Comparison of ENCODE assay signal across 8 cellular contexts in genomic region chr7:139034855-139035587, GRCh38. TPM values are rescaled to one million over a fixed set of nuclear protein-coding genes. Genes with fewer than 3 reads are reported as not detected.
DNase-seq lines count a peak whose midpoint lies in the region; ATAC-seq, FAIRE-seq and TF ChIP-seq lines count a peak whose summit lies in the region.

No MANE protein-coding gene starts in this region.

- no peaks in the 10 kb centered on the region for H3K27me3 Mint-ChIP-seq in activated T-cell treated with anti-CD3 and anti-CD28 coated beads, Interleukin-2, amount 50 U/mL, for 24 hours

- 14 to 16% methylated on average over 43 to 48 of the region's 48 CpGs for WGBS in pancreas, 2 donors

- H3K4me1 ChIP-seq in pancreas, result peaks cover 0 to 7% (median 0%) of the 10 kb centered on the region in 3 donors

- peak overlapping the region; percentile 82 for H3K27ac Mint-ChIP-seq in activated T-cell treated with anti-CD3 and anti-CD28 coated beads, Interleukin-2, amount 50 U/mL, for 24 hours

- FAIRE-seq in pancreas (lab: Jason Lieb, UNC), result no peak

- TF ChIP-seq CTCF in GM12874 (IDR thresholded peaks at IDR 0.05; ENCODE audit: insufficient read depth, low read depth, low read length), result 0 out of 2 replicates have a peak, but pooled peaks have one; percentile 3
- no peak for TF ChIP-seq CTCF in pancreas (IDR thresholded peaks at IDR 0.05)

- H3K36me3 Mint-ChIP-seq in activated T-cell treated with anti-CD3 and anti-CD28 coated beads, Interleukin-2, amount 50 U/mL, for 24 hours (ENCODE audit: low read depth), result peaks cover 42% of the 10 kb centered on the region

- intact Hi-C loops in pancreas (cut with DNase I), result no loop called here

- peak; percentile 54 to 69 (median 64) for ATAC-seq in pancreas

- H3K4me3 ChIP-seq in H7 (ENCODE audit: insufficient read depth, low read depth, low read length) (peak overlapping the region; percentile 57), MG63 (peak overlapping the region; percentile 64), pancreas (peak overlapping the region; percentile 60 to 91 (median 70))

- H3K36me3 ChIP-seq in H7 (replicated peaks; ENCODE audit: control insufficient read depth, insufficient read depth, low read length), result peaks cover 5% of the 10 kb centered on the region
- H3K36me3 ChIP-seq in MG63, result peaks cover 31% of the 10 kb centered on the region
- H3K36me3 ChIP-seq in pancreas, result no peaks in the 10 kb centered on the region

- peaks cover 28% of the 10 kb centered on the region for H3K4me1 Mint-ChIP-seq in activated T-cell treated with anti-CD3 and anti-CD28 coated beads, Interleukin-2, amount 50 U/mL, for 24 hours (ENCODE audit: low read depth)

- H3K27me3 ChIP-seq in H7 (ENCODE audit: control insufficient read depth, insufficient read depth, low read length), result peaks cover 3% of the 10 kb centered on the region; the same call in 1 of the 2 replicates
- no peaks in the 10 kb centered on the region for H3K27me3 ChIP-seq in MG63
- H3K27me3 ChIP-seq in pancreas, result no peaks in the 10 kb centered on the region

- H3K27ac ChIP-seq in pancreas, result peak overlapping the region in 2 of 4 donors; percentile 61 to 69

- peak overlapping the region; percentile 83 for H3K4me3 Mint-ChIP-seq in activated T-cell treated with anti-CD3 and anti-CD28 coated beads, Interleukin-2, amount 50 U/mL, for 24 hours

- H3K9me3 Mint-ChIP-seq in activated T-cell treated with anti-CD3 and anti-CD28 coated beads, Interleukin-2, amount 50 U/mL, for 24 hours, result no peaks in the 10 kb centered on the region

- DNase-seq in H7, result peak; percentile 65
- peak; percentile 59 for DNase-seq in MG63
- no peak for DNase-seq in activated T-cell treated with anti-CD3 and anti-CD28 coated beads, Interleukin-2, amount 50 U/mL, for 24 hours
- peak; percentile 23 for DNase-seq in foreskin melanocyte
- peak in 3 of 6 donors; percentile 15 to 44 (median 38) for DNase-seq in pancreas
- no peak for DNase-seq in NCI-H446 (lab: John Stamatoyannopoulos, UW)
- DNase-seq in CD1c-positive myeloid dendritic cell (ENCODE audit: extremely low spot score), result no peak

- H3K9me3 ChIP-seq in MG63, result no peaks in the 10 kb centered on the region
- H3K9me3 ChIP-seq in pancreas, result no peaks in the 10 kb centered on the region

RNA-seq across cellular contexts. Expression of gene ZC3HAV1L, which starts 0.8 kb away (rescaled TPM):
- total RNA-seq in H7 (2014; rRNA removed; shearing (Covaris generic)), result 1.1 and 1.7 TPM in 2 replicates
- 3.5 and 4.3 TPM in 2 replicates for total RNA-seq in MG63 (2014; rRNA removed; shearing (Covaris generic); ENCODE audit: low replicate concordance)
- 1 to 10 TPM; 1.2 to 5.7 (median 2.7) TPM for total RNA-seq in pancreas
- polyA plus RNA-seq in pancreas, result under 1 TPM; 0.87 to 0.99 TPM

RNA-seq across cellular contexts. Expression of gene KIAA1549, which starts 53.8 kb away (rescaled TPM):
- 6.0 and 6.4 TPM in 2 replicates for total RNA-seq in H7 (2014; rRNA removed; shearing (Covaris generic))
- total RNA-seq in MG63 (2014; rRNA removed; shearing (Covaris generic); ENCODE audit: low replicate concordance), result 0.57 and 1.1 TPM in 2 replicates
- total RNA-seq in pancreas, result 1 to 10 TPM; 5.1 to 8.0 (median 7.4) TPM
- polyA plus RNA-seq in pancreas, result 1 to 10 TPM; 1.9 to 3.6 TPM

Comparison
In these comparisons a context has a peak if more than half of its experiments do, and no peak if none do; other contexts are left out.
1. DNase-seq: peak in H7 (single experiment), MG63 (single experiment) and foreskin melanocyte (single experiment); none in activated T-cell treated with anti-CD3 and anti-CD28 coated beads, Interleukin-2, amount 50 U/mL, for 24 hours (single experiment), NCI-H446 (0 of 2) and CD1c-positive myeloid dendritic cell (single experiment).
2. Peak in every context shown above with its lines, with median percentiles within 50 percentile points of each other: H3K4me3 ChIP-seq.